ENCODE assay signal across 8 cellular contexts in the genomic region with DNA sequence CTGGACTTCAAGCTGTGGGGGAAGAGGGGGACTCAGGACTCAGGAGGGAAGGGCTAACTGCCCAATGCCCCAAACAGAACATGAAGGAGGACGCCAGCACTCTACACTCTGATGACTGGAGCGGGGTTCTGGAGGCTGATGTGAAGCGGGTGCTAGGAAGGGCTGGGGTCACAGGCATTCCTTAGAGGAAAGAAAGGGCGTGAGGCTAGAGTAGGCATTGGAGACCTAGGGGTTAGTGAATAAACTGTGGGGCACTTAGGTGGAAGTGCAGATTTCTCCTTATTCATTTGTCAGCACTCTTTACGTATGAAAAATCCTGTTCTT. TPM values are rescaled to one million over a fixed set of nuclear protein-coding genes. Genes with fewer than 3 reads are reported as not detected.
DNase-seq lines count a peak whose midpoint lies in the region; ATAC-seq, FAIRE-seq and TF ChIP-seq lines count a peak whose summit lies in the region.

No MANE protein-coding gene starts in this region.

- H3K4me2 ChIP-seq in A549 (peak overlapping the region; percentile 82; the same call in 1 of the 3 replicates), astrocyte (ENCODE audit: low read length) (no peak overlapping the region)

- H3K4me3 Mint-ChIP-seq in astrocyte (ENCODE audit: unreplicated experiment): peak overlapping the region; percentile 70
- peak overlapping the region; percentile 22 to 80 (median 70) for H3K4me3 Mint-ChIP-seq in naive thymus-derived CD8-positive, alpha-beta T cell

- POLR2A ChIA-PET in A549 (lab: Yijun Ruan, JAX): no interaction called here
- POLR2A ChIA-PET in naive thymus-derived CD8-positive, alpha-beta T cell (lab: Charles Lee): interaction anchor here (1.1 to 4.4 kb wide), 4 partner anchors 10 to 77 kb away, joined by 3 to 30 read pairs (median 6); partner anchors contain the start of gene SOX8

- H2AFZ ChIP-seq in astrocyte (ENCODE audit: low read depth, low read length): peak overlapping the region; percentile 56

- H4K20me1 ChIP-seq in astrocyte (ENCODE audit: insufficient read depth, low read length): peaks cover 11% of the 10 kb centered on the region

- TF ChIP-seq CTCF in A549 (IDR thresholded peaks at IDR 0.05) (no peak), astrocyte (IDR thresholded peaks at IDR 0.05; ENCODE audit: insufficient read depth, low read depth, low read length) (no peak)

- H3K9ac ChIP-seq in ES-I3 (ENCODE audit: low read depth, low read length) (peak overlapping the region; percentile 41; the same call in 1 of the 2 replicates), astrocyte (ENCODE audit: low read length) (no peak overlapping the region)

- peaks cover 8% of the 10 kb centered on the region for H3K79me2 ChIP-seq in astrocyte (ENCODE audit: insufficient read depth, low read length)

- H3K27me3 ChIP-seq in astrocyte (ENCODE audit: insufficient read depth, low read length): peaks cover 26% of the 10 kb centered on the region

- H3K9me3 Mint-ChIP-seq in astrocyte (ENCODE audit: unreplicated experiment): peaks cover 7% of the 10 kb centered on the region
- no peaks in the 10 kb centered on the region for H3K9me3 Mint-ChIP-seq in naive thymus-derived CD8-positive, alpha-beta T cell

- 0 out of 3 replicates have a peak, but pooled peaks cover 3% of the 10 kb centered on the region for H3K4me1 ChIP-seq in A549
- H3K4me1 ChIP-seq in ES-I3 (ENCODE audit: insufficient read depth, low read length): no peaks in the 10 kb centered on the region
- H3K4me1 ChIP-seq in astrocyte (ENCODE audit: insufficient read depth, low read length): peaks cover 5% of the 10 kb centered on the region

- H3K36me3 Mint-ChIP-seq in astrocyte (ENCODE audit: low read depth, unreplicated experiment): peaks cover 5% of the 10 kb centered on the region
- peaks cover 0 to 1% (median under 1%) of the 10 kb centered on the region in 3 donors for H3K36me3 Mint-ChIP-seq in naive thymus-derived CD8-positive, alpha-beta T cell

- H3K27me3 Mint-ChIP-seq in astrocyte (ENCODE audit: low read depth, unreplicated experiment): peaks cover 20% of the 10 kb centered on the region
- no peaks in the 10 kb centered on the region for H3K27me3 Mint-ChIP-seq in naive thymus-derived CD8-positive, alpha-beta T cell

- H3K9me3 ChIP-seq in A549 (peaks cover 2% of the 10 kb centered on the region; the same call in 1 of the 3 replicates), ES-I3 (ENCODE audit: control insufficient read depth, insufficient read depth, low read length) (no peaks in the 10 kb centered on the region), astrocyte (ENCODE audit: insufficient read depth, low read depth, low read length) (no peaks in the 10 kb centered on the region)

- H3K4me3 ChIP-seq in A549: no peak overlapping the region; the same call in 2 of the 3 replicates
- H3K4me3 ChIP-seq in astrocyte (ENCODE audit: insufficient read depth, low read depth, low read length): no peak overlapping the region

- TF ChIP-seq POLR2A in A549 (IDR thresholded peaks at IDR 0.05; ENCODE audit: low read length): no peak

- no peak for TF ChIP-seq RAD21 in A549 (conservative IDR thresholded peaks at IDR 0.05 in 1 of 2, IDR thresholded peaks at IDR 0.05 in 1 of 2)

- DNase-seq in A549 (ENCODE audit: low read depth in 1 of 2, low spot score in 1 of 2): no peak
- DNase-seq in astrocyte (ENCODE audit: low read depth): no peak
- no peak for DNase-seq in naive thymus-derived CD8-positive, alpha-beta T cell
- no peak for DNase-seq in anterior cingulate cortex (lab: John Stamatoyannopoulos, UW)
- no peak for DNase-seq in NCI-H1436 (lab: John Stamatoyannopoulos, UW)
- no peak for DNase-seq in LoVo (ENCODE audit: low spot score)

- no peak for FAIRE-seq in A549 (lab: Jason Lieb, UNC)
- no peak for FAIRE-seq in astrocyte (lab: Jason Lieb, UNC)

- no peaks in the 10 kb centered on the region for H3K36me3 ChIP-seq in ES-I3 (ENCODE audit: insufficient read depth, low read length)
- H3K36me3 ChIP-seq in astrocyte (ENCODE audit: insufficient read depth, low read length): no peaks in the 10 kb centered on the region

- H3K27ac Mint-ChIP-seq in astrocyte (ENCODE audit: unreplicated experiment): no peak overlapping the region
- H3K27ac Mint-ChIP-seq in naive thymus-derived CD8-positive, alpha-beta T cell: peak overlapping the region in 9 of 10 donors; percentile 30 to 87 (median 73)

- 82% methylated on average over 5 of the region's 5 CpGs for WGBS in A549 (ENCODE audit: missing lambda C conversion rate)

- CTCF ChIA-PET in A549 (lab: Yijun Ruan, JAX): interaction anchor here (6.4 kb wide), 1 partner anchor 85 kb away, joined by 37 read pairs; no protein-coding TSS in a partner anchor

- no peaks in the 10 kb centered on the region for H3K4me1 Mint-ChIP-seq in astrocyte (ENCODE audit: low read depth, unreplicated experiment)
- H3K4me1 Mint-ChIP-seq in naive thymus-derived CD8-positive, alpha-beta T cell: peaks cover 9 to 35% (median 20%) of the 10 kb centered on the region in 4 donors

- TF ChIP-seq EP300 in A549 (IDR thresholded peaks at IDR 0.05): no peak

- ATAC-seq in A549 (peak in 1 of 2 experiments; percentile 1; a peak in 2 of 6 replicates), HG03469 (IDR thresholded peaks at IDR 0.05; ENCODE audit: unreplicated experiment) (no peak)
- no peak for ATAC-seq in naive thymus-derived CD8-positive, alpha-beta T cell

- H3K27ac ChIP-seq in A549 (no peak overlapping the region; a peak in 1 of 6 replicates), astrocyte (ENCODE audit: low read depth, low read length) (no peak overlapping the region)

TF ChIP-seq in A549, 52 proteins besides CTCF, POLR2A, EP300 and RAD21:
- TF ChIP-seq JUNB (IDR thresholded peaks at IDR 0.05): no peak
- no peak for TF ChIP-seq EHMT2 (IDR thresholded peaks at IDR 0.05; ENCODE audit: low read depth)
- TF ChIP-seq, protein P1, sequence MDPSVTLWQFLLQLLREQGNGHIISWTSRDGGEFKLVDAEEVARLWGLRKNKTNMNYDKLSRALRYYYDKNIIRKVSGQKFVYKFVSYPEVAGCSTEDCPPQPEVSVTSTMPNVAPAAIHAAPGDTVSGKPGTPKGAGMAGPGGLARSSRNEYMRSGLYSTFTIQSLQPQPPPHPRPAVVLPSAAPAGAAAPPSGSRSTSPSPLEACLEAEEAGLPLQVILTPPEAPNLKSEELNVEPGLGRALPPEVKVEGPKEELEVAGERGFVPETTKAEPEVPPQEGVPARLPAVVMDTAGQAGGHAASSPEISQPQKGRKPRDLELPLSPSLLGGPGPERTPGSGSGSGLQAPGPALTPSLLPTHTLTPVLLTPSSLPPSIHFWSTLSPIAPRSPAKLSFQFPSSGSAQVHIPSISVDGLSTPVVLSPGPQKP (IDR thresholded peaks at IDR 0.05; ENCODE audit: low read depth, low read length): no peak
- TF ChIP-seq HMGXB4 (CRISPR knock-in tag; IDR thresholded peaks at IDR 0.05; ENCODE audit: borderline replicate concordance): no peak
- no peak for TF ChIP-seq RCOR1 (IDR thresholded peaks at IDR 0.05; ENCODE audit: low read depth, low read length)
- TF ChIP-seq RNF2 (IDR thresholded peaks at IDR 0.05; ENCODE audit: borderline replicate concordance, low read depth): no peak
- TF ChIP-seq ZSCAN20 (CRISPR knock-in tag; IDR thresholded peaks at IDR 0.05): no peak
- TF ChIP-seq TP53 (CRISPR knock-in tag; IDR thresholded peaks at IDR 0.05): no peak
- TF ChIP-seq RARB (CRISPR knock-in tag; IDR thresholded peaks at IDR 0.05): no peak

RNA-seq across cellular contexts. Expression of gene LMF1, which starts 0.8 kb away (rescaled TPM):
- 10.9 and 16.0 TPM in 2 replicates for polyA plus RNA-seq in A549 (2011; rRNA removed)
- polyA plus RNA-seq in A549 (2012; cell fraction: cytosol; rRNA removed): 4.1 and 7.4 TPM in 2 replicates
- polyA plus RNA-seq in A549 (2012; cell fraction: nucleus; rRNA removed): 25.0 and 30.2 TPM in 2 replicates
- 8.5 to 10.6 TPM (median 8.8 TPM) in 3 replicates for polyA plus RNA-seq in A549 (2017; fragmentation: RNase III; extraction: RNeasy Plus Mini Kit Qiagen cat#74134 plus additional on column Dnase treatment)
- 33.5 and 56.4 TPM in 2 replicates for polyA minus RNA-seq in A549 (2011; rRNA and poly(A)+ RNA removed)
- 12.6 and 15.0 TPM in 2 replicates for total RNA-seq in astrocyte
- total RNA-seq in naive thymus-derived CD8-positive, alpha-beta T cell: 10 to 100 TPM; 40.7 to 45.1 TPM
- polyA plus RNA-seq in naive thymus-derived CD8-positive, alpha-beta T cell: 10 to 100 TPM; 12.2 to 13.6 (median 12.9) TPM

RNA-seq across cellular contexts. Expression of gene SOX8, which starts 10.0 kb away (rescaled TPM):
- polyA plus RNA-seq in A549 (2011; rRNA removed) (0.06 and 0.07 TPM in 2 replicates), A549 (2017; fragmentation: RNase III; extraction: RNeasy Plus Mini Kit Qiagen cat#74134 plus additional on column Dnase treatment) (0.12 to 0.22 TPM (median 0.14 TPM) in 3 replicates)
- polyA plus RNA-seq in A549 (2012; cell fraction: cytosol; rRNA removed): 0.15 and 0.26 TPM in 2 replicates
- 0.31 and 0.41 TPM in 2 replicates for polyA plus RNA-seq in A549 (2012; cell fraction: nucleus; rRNA removed)
- not detected in 2 replicates for polyA minus RNA-seq in A549 (2011; rRNA and poly(A)+ RNA removed)
- 0.70 and 0.98 TPM in 2 replicates for total RNA-seq in astrocyte
- total RNA-seq in naive thymus-derived CD8-positive, alpha-beta T cell: 1 to 10 TPM; 3.0 to 4.3 TPM
- polyA plus RNA-seq in naive thymus-derived CD8-positive, alpha-beta T cell: 1 to 10 TPM; 1.3 to 5.1 (median 1.3) TPM
